Comparison of ENCODE assay signal across 13 cellular contexts in genomic region chr20:62776035-62776691, GRCh38. TPM values are rescaled to one million over a fixed set of nuclear protein-coding genes. Genes with fewer than 3 reads are reported as not detected.
DNase-seq lines count a peak whose midpoint lies in the region; ATAC-seq and TF ChIP-seq lines count a peak whose summit lies in the region.
"Had no signal": no experiment of that assay in that cellular context is flagged by ENCODE, and none has a peak within 500 bp of the region (broad histone marks: within the 10 kb centered on the region; RNA-seq: fewer than 3 reads in every experiment).

No MANE protein-coding gene starts in this region.

- H3K9me3 ChIP-seq in Peyer's patch (no peaks in the 10 kb centered on the region), esophagus (ENCODE audit: control insufficient read depth in 2 of 2, insufficient read depth in 1 of 2, low read depth in 1 of 2, low read length in 1 of 2) (peaks cover 0 to 2% of the 10 kb centered on the region in 2 donors)
- H3K9me3 ChIP-seq: left ventricle myocardium inferior had no signal

- ATAC-seq in stimulated activated effector memory CD8-positive, alpha-beta T cell treated with anti-CD3 and anti-CD28 coated beads, Interleukin-12 subunit alpha, Interleukin-12 subunit beta, amount 100 ng/mL, for 72 hours, result no peak

- 84 to 88% methylated on average over 24 of the region's 24 CpGs for WGBS in esophagus, 2 donors

- DNase-seq in activated T-cell treated with anti-CD3 and anti-CD28 coated beads, Interleukin-2, amount 50 U/mL, for 24 hours, result no peak
- DNase-seq in activated T-cell treated with anti-CD3 and anti-CD28 coated beads for 4 hours (no peak), Peyer's patch (no peak), SK-N-DZ (ENCODE audit: low spot score) (no peak), NCI-H2107 (lab: John Stamatoyannopoulos, UW) (no peak), ureter (ENCODE audit: low spot score) (no peak)
- no peak for DNase-seq in stimulated activated effector memory CD8-positive, alpha-beta T cell treated with anti-CD3 and anti-CD28 coated beads, Interleukin-12 subunit alpha, Interleukin-12 subunit beta, amount 100 ng/mL, for 72 hours (ENCODE audit: low spot score in 2 of 2)
- DNase-seq: GOT3, left ventricle myocardium inferior, NCI-H524 treated with DMSO at 0.1 percent for 48 hours had no signal

- H3K27ac ChIP-seq in Peyer's patch, result peak overlapping the region; percentile 55 to 83 (median 65)
- peak overlapping the region; percentile 11 to 45 for H3K27ac ChIP-seq in esophagus (ENCODE audit: low read depth in 2 of 2, low read length in 1 of 2)
- H3K27ac ChIP-seq: coronary artery, foreskin keratinocyte, left ventricle myocardium inferior had no signal

- H3K4me1 ChIP-seq in Peyer's patch (peaks cover 0 to 9% (median 9%) of the 10 kb centered on the region in 4 donors), esophagus (ENCODE audit: control insufficient read depth in 2 of 2, insufficient read depth in 2 of 2, low read length in 1 of 2) (peaks cover 3 to 15% of the 10 kb centered on the region in 2 donors)

- peaks cover 43% of the 10 kb centered on the region for H3K4me1 Mint-ChIP-seq in activated T-cell treated with anti-CD3 and anti-CD28 coated beads, Interleukin-2, amount 50 U/mL, for 24 hours (ENCODE audit: low read depth)
- H3K4me1 Mint-ChIP-seq in stimulated activated effector memory CD8-positive, alpha-beta T cell treated with anti-CD3 and anti-CD28 coated beads, Interleukin-12 subunit alpha, Interleukin-12 subunit beta, amount 100 ng/mL, for 72 hours, result peaks cover 46% of the 10 kb centered on the region

- TF ChIP-seq POLR2A in Peyer's patch (IDR thresholded peaks at IDR 0.05), result no peak

- H3K27ac Mint-ChIP-seq in activated T-cell treated with anti-CD3 and anti-CD28 coated beads, Interleukin-2, amount 50 U/mL, for 24 hours, result peak overlapping the region; percentile 95
- peak overlapping the region; percentile 98 for H3K27ac Mint-ChIP-seq in stimulated activated effector memory CD8-positive, alpha-beta T cell treated with anti-CD3 and anti-CD28 coated beads, Interleukin-12 subunit alpha, Interleukin-12 subunit beta, amount 100 ng/mL, for 72 hours

- H3K36me3 ChIP-seq in Peyer's patch, result no peaks in the 10 kb centered on the region
- no peaks in the 10 kb centered on the region for H3K36me3 ChIP-seq in esophagus (ENCODE audit: control insufficient read depth in 2 of 2, insufficient read depth in 2 of 2, low read length in 1 of 2)
- H3K36me3 ChIP-seq: left ventricle myocardium inferior had no signal

- H3K4me3 ChIP-seq in Peyer's patch (peak overlapping the region in 3 of 4 donors; percentile 9 to 37 (median 12)), esophagus (ENCODE audit: low read depth in 1 of 2, low read length in 2 of 2) (no peak overlapping the region)
- H3K4me3 ChIP-seq: coronary artery, left ventricle myocardium inferior had no signal

- TF ChIP-seq CTCF in Peyer's patch (IDR thresholded peaks at IDR 0.05), result no peak

- H3K36me3 Mint-ChIP-seq in activated T-cell treated with anti-CD3 and anti-CD28 coated beads, Interleukin-2, amount 50 U/mL, for 24 hours (ENCODE audit: low read depth), result no peaks in the 10 kb centered on the region
- no peaks in the 10 kb centered on the region for H3K36me3 Mint-ChIP-seq in stimulated activated effector memory CD8-positive, alpha-beta T cell treated with anti-CD3 and anti-CD28 coated beads, Interleukin-12 subunit alpha, Interleukin-12 subunit beta, amount 100 ng/mL, for 72 hours

- H3K27me3 ChIP-seq in Peyer's patch (no peaks in the 10 kb centered on the region), esophagus (ENCODE audit: control insufficient read depth in 1 of 2, insufficient read depth in 2 of 2, low read length in 2 of 2) (no peaks in the 10 kb centered on the region)
- H3K27me3 ChIP-seq: foreskin keratinocyte had no signal

- peak overlapping the region; percentile 52 for H3K4me3 Mint-ChIP-seq in activated T-cell treated with anti-CD3 and anti-CD28 coated beads, Interleukin-2, amount 50 U/mL, for 24 hours
- peak overlapping the region; percentile 61 for H3K4me3 Mint-ChIP-seq in stimulated activated effector memory CD8-positive, alpha-beta T cell treated with anti-CD3 and anti-CD28 coated beads, Interleukin-12 subunit alpha, Interleukin-12 subunit beta, amount 100 ng/mL, for 72 hours

- H3K9me3 Mint-ChIP-seq in activated T-cell treated with anti-CD3 and anti-CD28 coated beads, Interleukin-2, amount 50 U/mL, for 24 hours, result no peaks in the 10 kb centered on the region
- peaks cover 3% of the 10 kb centered on the region for H3K9me3 Mint-ChIP-seq in stimulated activated effector memory CD8-positive, alpha-beta T cell treated with anti-CD3 and anti-CD28 coated beads, Interleukin-12 subunit alpha, Interleukin-12 subunit beta, amount 100 ng/mL, for 72 hours

- H3K27me3 Mint-ChIP-seq in activated T-cell treated with anti-CD3 and anti-CD28 coated beads, Interleukin-2, amount 50 U/mL, for 24 hours, result no peaks in the 10 kb centered on the region

RNA-seq across cellular contexts. Expression of gene MRGBP, which starts 20.1 kb away (rescaled TPM):
- total RNA-seq in Peyer's patch (10 to 100 TPM; 11.6 to 15.4 (median 13.3) TPM), ureter (6.3 TPM)
- 1 to 10 TPM; 5.1 to 6.2 TPM for polyA plus RNA-seq in esophagus
- 32.5 and 36.2 TPM in 2 replicates for polyA plus RNA-seq in SK-N-DZ (2014; cell fraction: cytosol; rRNA removed)
- 38.2 and 42.4 TPM in 2 replicates for polyA plus RNA-seq in SK-N-DZ (2014; cell fraction: nucleus; rRNA removed)

RNA-seq across cellular contexts. Expression of gene OGFR, which starts 28.5 kb away (rescaled TPM):
- total RNA-seq in Peyer's patch (10 to 100 TPM; 73.3 to 88.3 (median 76.3) TPM), ureter (42.0 TPM)
- polyA plus RNA-seq in esophagus, result 10 to 100 TPM; 16.9 to 35.6 TPM
- 26.0 and 50.0 TPM in 2 replicates for polyA plus RNA-seq in SK-N-DZ (2014; cell fraction: cytosol; rRNA removed)
- 40.1 and 56.7 TPM in 2 replicates for polyA plus RNA-seq in SK-N-DZ (2014; cell fraction: nucleus; rRNA removed)

RNA-seq across cellular contexts. Expression of gene COL9A3, which starts 40.7 kb away (rescaled TPM):
- total RNA-seq in Peyer's patch (10 to 100 TPM in 1 of 4 donors, 1 to 10 TPM in 3; 3.3 to 19.8 (median 4.1) TPM), ureter (5.1 TPM)
- polyA plus RNA-seq in esophagus, result 1 to 10 TPM; 1.4 to 3.8 TPM
- 0.80 and 4.1 TPM in 2 replicates for polyA plus RNA-seq in SK-N-DZ (2014; cell fraction: cytosol; rRNA removed)
- polyA plus RNA-seq in SK-N-DZ (2014; cell fraction: nucleus; rRNA removed), result 27.0 and 28.9 TPM in 2 replicates

Comparison
In these comparisons a context has a peak if more than half of its experiments do, and no peak if none do; other contexts are left out.
1. H3K4me3 ChIP-seq: peak in Peyer's patch (3 of 4); none in esophagus (0 of 2).